Comparison of ENCODE assay signal across 1 cellular context in genomic region chr1:156601122-156601830, GRCh38.
TF ChIP-seq lines count a peak whose summit lies in the region.

GPATCH4 (minus strand) TSS chr1:156601479.

TF ChIP-seq in HepG2, 621 proteins besides CTCF, POLR2A, EP300 and RAD21 (continued from another document and continues in another):
- TF ChIP-seq ETV5 (CRISPR knock-in tag; IDR thresholded peaks at IDR 0.05; ENCODE audit: borderline replicate concordance) (peak; percentile 70; the same call in 1 of the 2 replicates), ZSCAN5A (CRISPR knock-in tag; IDR thresholded peaks at IDR 0.05; ENCODE audit: borderline replicate concordance) (0 out of 2 replicates have a peak, but pooled peaks have one; percentile 26), BCL6 (CRISPR knock-in tag; IDR thresholded peaks at IDR 0.05) (0 out of 2 replicates have a peak, but pooled peaks have one; percentile 10), FUBP1 (CRISPR knock-in tag; IDR thresholded peaks at IDR 0.05; ENCODE audit: borderline replicate concordance) (no peak; the same call in 1 of the 2 replicates), ZNF792 (CRISPR knock-in tag; IDR thresholded peaks at IDR 0.05) (peak; percentile 59; the same call in 1 of the 2 replicates), IKZF1 (IDR thresholded peaks at IDR 0.05) (no peak), ZNF263 (CRISPR knock-in tag; IDR thresholded peaks at IDR 0.05) (peak; percentile 46; the same call in 1 of the 2 replicates), CSRNP1 (CRISPR knock-in tag; IDR thresholded peaks at IDR 0.05) (0 out of 2 replicates have a peak, but pooled peaks have one; percentile 53), ZNF703 (CRISPR knock-in tag; IDR thresholded peaks at IDR 0.05; ENCODE audit: borderline replicate concordance) (no peak), ZBTB26 (CRISPR knock-in tag; IDR thresholded peaks at IDR 0.05; ENCODE audit: borderline replicate concordance) (0 out of 2 replicates have a peak, but pooled peaks have one; percentile 42), ZNF530 (CRISPR knock-in tag; IDR thresholded peaks at IDR 0.05; ENCODE audit: low read depth) (no peak), RFX3 (CRISPR knock-in tag; IDR thresholded peaks at IDR 0.05) (peak; percentile 73), EHMT2 (IDR thresholded peaks at IDR 0.05; ENCODE audit: borderline replicate concordance, low read depth, low read length) (no peak), GFI1 (CRISPR knock-in tag; IDR thresholded peaks at IDR 0.05; ENCODE audit: borderline replicate concordance) (0 out of 2 replicates have a peak, but pooled peaks have one; percentile 69), ZNF333 (CRISPR knock-in tag; IDR thresholded peaks at IDR 0.05; ENCODE audit: borderline replicate concordance) (no peak), ZBTB7A (CRISPR knock-in tag; IDR thresholded peaks at IDR 0.05) (no peak), ARHGAP35 (CRISPR knock-in tag; IDR thresholded peaks at IDR 0.05; ENCODE audit: borderline replicate concordance) (no peak), ATAD3A (CRISPR knock-in tag; IDR thresholded peaks at IDR 0.05) (no peak), GATAD2A (CRISPR knock-in tag; IDR thresholded peaks at IDR 0.05) (peak; percentile 63), FOXK1 (CRISPR knock-in tag; IDR thresholded peaks at IDR 0.05; ENCODE audit: borderline replicate concordance, low read depth) (0 out of 2 replicates have a peak, but pooled peaks have one; percentile 49), KAT2B (IDR thresholded peaks at IDR 0.05; ENCODE audit: borderline replicate concordance, low read depth, low read length) (no peak), GRHL1 (CRISPR knock-in tag; conservative IDR thresholded peaks at IDR 0.05) (no peak), ZNF646 (CRISPR knock-in tag; IDR thresholded peaks at IDR 0.05) (no peak), MTF2 (CRISPR knock-in tag; IDR thresholded peaks at IDR 0.05; ENCODE audit: borderline replicate concordance) (no peak), ZSCAN25 (CRISPR knock-in tag; IDR thresholded peaks at IDR 0.05) (peak; percentile 85), GTF3A (CRISPR knock-in tag; conservative IDR thresholded peaks at IDR 0.05) (0 out of 2 replicates have a peak, but pooled peaks have one; percentile 78), ZNF296 (CRISPR knock-in tag; conservative IDR thresholded peaks at IDR 0.05) (no peak), CHD2 (IDR thresholded peaks at IDR 0.05; ENCODE audit: low read depth, low read length) (no peak)
- TF ChIP-seq, protein P1, sequence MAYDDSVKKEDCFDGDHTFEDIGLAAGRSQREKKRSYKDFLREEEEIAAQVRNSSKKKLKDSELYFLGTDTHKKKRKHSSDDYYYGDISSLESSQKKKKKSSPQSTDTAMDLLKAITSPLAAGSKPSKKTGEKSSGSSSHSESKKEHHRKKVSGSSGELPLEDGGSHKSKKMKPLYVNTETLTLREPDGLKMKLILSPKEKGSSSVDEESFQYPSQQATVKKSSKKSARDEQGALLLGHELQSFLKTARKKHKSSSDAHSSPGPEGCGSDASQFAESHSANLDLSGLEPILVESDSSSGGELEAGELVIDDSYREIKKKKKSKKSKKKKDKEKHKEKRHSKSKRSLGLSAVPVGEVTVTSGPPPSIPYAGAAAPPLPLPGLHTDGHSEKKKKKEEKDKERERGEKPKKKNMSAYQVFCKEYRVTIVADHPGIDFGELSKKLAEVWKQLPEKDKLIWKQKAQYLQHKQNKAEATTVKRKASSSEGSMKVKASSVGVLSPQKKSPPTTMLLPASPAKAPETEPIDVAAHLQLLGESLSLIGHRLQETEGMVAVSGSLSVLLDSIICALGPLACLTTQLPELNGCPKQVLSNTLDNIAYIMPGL (CRISPR knock-in tag; IDR thresholded peaks at IDR 0.05; ENCODE audit: borderline replicate concordance in 1 of 2, low read depth in 1 of 2): peak; percentile 73 to 78; a peak in 3 of 4 replicates
- TF ChIP-seq, protein P2, sequence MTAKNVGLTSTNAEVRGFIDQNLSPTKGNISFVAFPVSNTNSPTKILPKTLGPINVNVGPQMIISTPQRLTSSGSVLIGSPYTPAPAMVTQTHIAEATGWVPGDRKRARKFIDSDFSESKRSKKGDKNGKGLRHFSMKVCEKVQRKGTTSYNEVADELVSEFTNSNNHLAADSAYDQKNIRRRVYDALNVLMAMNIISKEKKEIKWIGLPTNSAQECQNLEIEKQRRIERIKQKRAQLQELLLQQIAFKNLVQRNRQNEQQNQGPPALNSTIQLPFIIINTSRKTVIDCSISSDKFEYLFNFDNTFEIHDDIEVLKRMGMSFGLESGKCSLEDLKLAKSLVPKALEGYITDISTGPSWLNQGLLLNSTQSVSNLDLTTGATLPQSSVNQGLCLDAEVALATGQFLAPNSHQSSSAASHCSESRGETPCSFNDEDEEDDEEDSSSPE (CRISPR knock-in tag; IDR thresholded peaks at IDR 0.05): peak; percentile 82; the same call in 1 of the 2 replicates
- TF ChIP-seq, protein P3, sequence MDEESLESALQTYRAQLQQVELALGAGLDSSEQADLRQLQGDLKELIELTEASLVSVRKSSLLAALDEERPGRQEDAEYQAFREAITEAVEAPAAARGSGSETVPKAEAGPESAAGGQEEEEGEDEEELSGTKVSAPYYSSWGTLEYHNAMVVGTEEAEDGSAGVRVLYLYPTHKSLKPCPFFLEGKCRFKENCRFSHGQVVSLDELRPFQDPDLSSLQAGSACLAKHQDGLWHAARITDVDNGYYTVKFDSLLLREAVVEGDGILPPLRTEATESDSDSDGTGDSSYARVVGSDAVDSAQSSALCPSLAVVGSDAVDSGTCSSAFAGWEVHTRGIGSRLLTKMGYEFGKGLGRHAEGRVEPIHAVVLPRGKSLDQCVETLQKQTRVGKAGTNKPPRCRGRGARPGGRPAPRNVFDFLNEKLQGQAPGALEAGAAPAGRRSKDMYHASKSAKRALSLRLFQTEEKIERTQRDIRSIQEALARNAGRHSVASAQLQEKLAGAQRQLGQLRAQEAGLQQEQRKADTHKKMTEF (CRISPR knock-in tag; IDR thresholded peaks at IDR 0.05): peak; percentile 73
- TF ChIP-seq, protein P4, sequence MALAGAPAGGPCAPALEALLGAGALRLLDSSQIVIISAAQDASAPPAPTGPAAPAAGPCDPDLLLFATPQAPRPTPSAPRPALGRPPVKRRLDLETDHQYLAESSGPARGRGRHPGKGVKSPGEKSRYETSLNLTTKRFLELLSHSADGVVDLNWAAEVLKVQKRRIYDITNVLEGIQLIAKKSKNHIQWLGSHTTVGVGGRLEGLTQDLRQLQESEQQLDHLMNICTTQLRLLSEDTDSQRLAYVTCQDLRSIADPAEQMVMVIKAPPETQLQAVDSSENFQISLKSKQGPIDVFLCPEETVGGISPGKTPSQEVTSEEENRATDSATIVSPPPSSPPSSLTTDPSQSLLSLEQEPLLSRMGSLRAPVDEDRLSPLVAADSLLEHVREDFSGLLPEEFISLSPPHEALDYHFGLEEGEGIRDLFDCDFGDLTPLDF (CRISPR knock-in tag; IDR thresholded peaks at IDR 0.05): 0 out of 2 replicates have a peak, but pooled peaks have one; percentile 24
